17 cellular contexts compared by ENCODE assay signal in genomic region chr9:93594041-93594756, GRCh38. TPM values are rescaled to one million over a fixed set of nuclear protein-coding genes. Genes with fewer than 3 reads are reported as not detected.
DNase-seq lines count a peak whose midpoint lies in the region; ATAC-seq and TF ChIP-seq lines count a peak whose summit lies in the region.
"Had no signal": no experiment of that assay in that cellular context is flagged by ENCODE, and none has a peak within 500 bp of the region (broad histone marks: within the 10 kb centered on the region; RNA-seq: fewer than 3 reads in every experiment).

No MANE protein-coding gene starts in this region.

- DNase-seq in A673 (ENCODE audit: low spot score): peak; percentile 12
- peak; percentile 56 for DNase-seq in LoVo (ENCODE audit: low spot score)
- DNase-seq in erythroblast (lab: John Stamatoyannopoulos, UW): peak; percentile 33
- peak; percentile 83 to 88 (median 88) for DNase-seq in mucosa of descending colon
- DNase-seq in AG08395 (ENCODE audit: low spot score): no peak
- no peak for DNase-seq in effector memory CD4-positive, alpha-beta T cell
- DNase-seq in NCI-H2081 (lab: John Stamatoyannopoulos, UW): no peak
- no peak for DNase-seq in stimulated activated naive CD8-positive, alpha-beta T cell treated with anti-CD3 and anti-CD28 coated beads, Interleukin-15, Interleukin-2, amounts not matched to agents 100 U/mL and 50 U/mL, for 24 hours
- DNase-seq: activated naive CD4-positive, alpha-beta T cell treated with Interleukin-2 at 50 U/mL for 16 hours; brain microvascular endothelial cell; Calu3; effector CD8-positive, alpha-beta T cell; left cardiac atrium; NCI-H82; SHP77; sigmoid colon; T1000 had no signal

- no peak for TF ChIP-seq POLR2A in erythroblast (IDR thresholded peaks at IDR 0.05; ENCODE audit: low read length)

- H3K9me3 ChIP-seq in A673 (ENCODE audit: low read depth, low read length, poor library complexity, severe bottlenecking): no peaks in the 10 kb centered on the region
- no peaks in the 10 kb centered on the region for H3K9me3 ChIP-seq in mucosa of descending colon
- no peaks in the 10 kb centered on the region for H3K9me3 ChIP-seq in effector memory CD4-positive, alpha-beta T cell (ENCODE audit: control insufficient read depth, low read length)
- H3K9me3 ChIP-seq: sigmoid colon had no signal

- no TSS peak for BruUV-seq in A673 (replicated peaks; lab: Mats Ljungman, UMichigan)

- H3K4me3 ChIP-seq in A673 (ENCODE audit: low read depth, low read length, poor library complexity, severe bottlenecking): no peak overlapping the region
- H3K4me3 ChIP-seq in mucosa of descending colon: no peak overlapping the region
- no peak overlapping the region for H3K4me3 ChIP-seq in effector memory CD4-positive, alpha-beta T cell (ENCODE audit: insufficient read depth, low read depth, low read length, poor library complexity, severe bottlenecking)
- H3K4me3 ChIP-seq: sigmoid colon had no signal

- POLR2A ChIA-PET in A673 (lab: Charles Lee; ENCODE audit: low non-redundant PET): interaction anchor here (0.6 kb wide), 1 partner anchor 513 kb away, joined by 3 read pairs; no protein-coding TSS in a partner anchor

- no peaks in the 10 kb centered on the region for H3K27me3 ChIP-seq in A673 (replicated peaks; ENCODE audit: insufficient read depth, low read depth, low read length, poor library complexity)
- no peaks in the 10 kb centered on the region for H3K27me3 ChIP-seq in effector memory CD4-positive, alpha-beta T cell (replicated peaks; ENCODE audit: control insufficient read depth, insufficient read depth, low read length, poor library complexity, severe bottlenecking)
- H3K27me3 ChIP-seq: brain microvascular endothelial cell, sigmoid colon had no signal

- H3K4me1 ChIP-seq in A673 (ENCODE audit: insufficient read depth, low read length, poor library complexity, severe bottlenecking): peaks cover 6% of the 10 kb centered on the region
- peaks cover 26% of the 10 kb centered on the region for H3K4me1 ChIP-seq in mucosa of descending colon (ENCODE audit: low read depth)
- H3K4me1 ChIP-seq in effector memory CD4-positive, alpha-beta T cell (ENCODE audit: control insufficient read depth, insufficient read depth, low read length, poor library complexity, severe bottlenecking): peaks cover 15% of the 10 kb centered on the region

- H3K27ac ChIP-seq in A673 (ENCODE audit: low read depth, low read length, poor library complexity, severe bottlenecking): peak overlapping the region; percentile 1
- H3K27ac ChIP-seq in effector memory CD4-positive, alpha-beta T cell (ENCODE audit: insufficient read depth, low read length, poor library complexity, severe bottlenecking): no peak overlapping the region
- H3K27ac ChIP-seq: brain microvascular endothelial cell, sigmoid colon had no signal

- CTCF ChIA-PET in A673 (lab: Charles Lee): no interaction called here

- ATAC-seq in mucosa of descending colon: peak; percentile 87
- ATAC-seq in stimulated activated naive CD8-positive, alpha-beta T cell treated with anti-CD3 and anti-CD28 coated beads, Interleukin-15, Interleukin-2, amounts not matched to agents 100 U/mL and 50 U/mL, for 24 hours: no peak

- H3K36me3 ChIP-seq in A673 (ENCODE audit: insufficient read depth, low read length, poor library complexity, severe bottlenecking): no peaks in the 10 kb centered on the region
- no peaks in the 10 kb centered on the region for H3K36me3 ChIP-seq in mucosa of descending colon (ENCODE audit: low read depth)
- no peaks in the 10 kb centered on the region for H3K36me3 ChIP-seq in effector memory CD4-positive, alpha-beta T cell (ENCODE audit: control insufficient read depth, insufficient read depth, low read length)
- H3K36me3 ChIP-seq: brain microvascular endothelial cell, sigmoid colon had no signal

- no peak for TF ChIP-seq CTCF in A673 (conservative IDR thresholded peaks at IDR 0.05; ENCODE audit: low read depth, low read length)
- TF ChIP-seq CTCF in mucosa of descending colon (IDR thresholded peaks at IDR 0.05): no peak

- intact Hi-C loops in A673 (cut with micrococcal nuclease; ENCODE audit: unreplicated experiment): no loop called here
- intact Hi-C loops in mucosa of descending colon (cut with DNase I, micrococcal nuclease): no loop called here

RNA-seq across cellular contexts. Expression of gene PHF2, which starts 17.8 kb away (rescaled TPM):
- total RNA-seq in A673 (2021) (32.7 and 34.5 TPM in 2 replicates), mucosa of descending colon (10 to 100 TPM; 19.1 to 42.9 (median 21.7) TPM)

Comparison
In these comparisons a context has a peak if more than half of its experiments do, and no peak if none do; other contexts are left out.
1. DNase-seq: peak in A673 (single experiment), LoVo (single experiment), erythroblast (2 of 2) and mucosa of descending colon (3 of 3); none in AG08395 (single experiment), effector memory CD4-positive, alpha-beta T cell (0 of 3), NCI-H2081 (0 of 2) and stimulated activated naive CD8-positive, alpha-beta T cell treated with anti-CD3 and anti-CD28 coated beads, Interleukin-15, Interleukin-2, amounts not matched to agents 100 U/mL and 50 U/mL, for 24 hours (single experiment).